Comparison of ENCODE assay signal across 10 cellular contexts in genomic region chr7:25752967-25753791, GRCh38.
A peak's percentile ranks its signal among the peaks of the same experiment; 100 is the strongest.
DNase-seq lines count a peak whose midpoint lies in the region; TF ChIP-seq lines count a peak whose summit lies in the region.
"Had no signal": no experiment of that assay in that cellular context is flagged by ENCODE, and none has a peak within 500 bp of the region (broad histone marks: within the 10 kb centered on the region; RNA-seq: fewer than 3 reads in every experiment).

No MANE protein-coding gene starts in this region.

- no peak for TF ChIP-seq CTCF in epithelial cell of esophagus (IDR thresholded peaks at IDR 0.05; ENCODE audit: insufficient read depth, low read depth, low read length, missing control alignments)
- TF ChIP-seq CTCF in transverse colon (IDR thresholded peaks at IDR 0.05): no peak

- H3K27ac ChIP-seq in muscle layer of colon (ENCODE audit: low read depth, low read length) (peak overlapping the region; percentile 77), transverse colon (peak overlapping the region; percentile 51 to 84 (median 76))

- H3K4me3 Mint-ChIP-seq in T-helper 2 cell treated with Interferon-gamma antibody and Interleukin-4, amounts not matched to agents 5 μg/mL and 100 μg/mL, for 36 hours: no peak overlapping the region
- H3K4me3 Mint-ChIP-seq: activated CD8-positive, alpha-beta T cell treated with anti-CD3 and anti-CD28 coated beads, Interleukin-2, amount 10 ng/mL, durations not matched to agents 7 days and 5 days; activated naive CD8-positive, alpha-beta T cell treated with anti-CD3 and anti-CD28 coated beads, Interleukin-2, amount 10 ng/mL, durations not matched to agents 7 days and 5 days had no signal

- H3K9me3 ChIP-seq in muscle layer of colon (ENCODE audit: low read length) (no peaks in the 10 kb centered on the region), transverse colon (no peaks in the 10 kb centered on the region)

- WGBS in transverse colon (ENCODE audit: low coverage in 1 of 2), 2 donors: 60 to 80% methylated on average over 6 to 16 of the region's 16 CpGs

- H3K9ac ChIP-seq in muscle layer of colon (ENCODE audit: low read length): peak overlapping the region; percentile 31

- in situ Hi-C loops in transverse colon (cut with MboI; ENCODE audit: low pct_ligation_motif_present in 1 of 4, low pct_unique_long_range_greater_than_20kb in 1 of 4, low sequenced_read_pairs in 3 of 4): no loop called here

- H3K4me3 ChIP-seq in epithelial cell of esophagus (ENCODE audit: low read length) (no peak overlapping the region), muscle layer of colon (ENCODE audit: low read depth in 1 of 2, low read length in 2 of 2) (no peak overlapping the region), transverse colon (no peak overlapping the region)

- no peaks in the 10 kb centered on the region for H3K36me3 Mint-ChIP-seq in T-helper 2 cell treated with Interferon-gamma antibody and Interleukin-4, amounts not matched to agents 5 μg/mL and 100 μg/mL, for 36 hours (ENCODE audit: low read depth)
- H3K36me3 Mint-ChIP-seq: activated naive CD8-positive, alpha-beta T cell treated with anti-CD3 and anti-CD28 coated beads, Interleukin-2, amount 10 ng/mL, durations not matched to agents 7 days and 5 days had no signal

- H3K36me3 ChIP-seq in muscle layer of colon (ENCODE audit: insufficient read depth, low read length) (no peaks in the 10 kb centered on the region), transverse colon (no peaks in the 10 kb centered on the region)

- TF ChIP-seq POLR2A in transverse colon (IDR thresholded peaks at IDR 0.05): no peak

- peaks cover 7% of the 10 kb centered on the region for H3K27me3 Mint-ChIP-seq in T-helper 2 cell treated with Interferon-gamma antibody and Interleukin-4, amounts not matched to agents 5 μg/mL and 100 μg/mL, for 36 hours (ENCODE audit: low read depth)

- H3K9me3 Mint-ChIP-seq in T-helper 2 cell treated with Interferon-gamma antibody and Interleukin-4, amounts not matched to agents 5 μg/mL and 100 μg/mL, for 36 hours: no peaks in the 10 kb centered on the region
- H3K9me3 Mint-ChIP-seq: activated naive CD8-positive, alpha-beta T cell treated with anti-CD3 and anti-CD28 coated beads, Interleukin-2, amount 10 ng/mL, durations not matched to agents 7 days and 5 days had no signal

- intact Hi-C loops in transverse colon (cut with DNase I; ENCODE audit: low total_unique reads): loop anchor here (5.0 to 10.0 kb wide), 2 partner anchors 88 to 94 kb away; no protein-coding TSS in a partner anchor

- no peak for TF ChIP-seq EP300 in transverse colon (IDR thresholded peaks at IDR 0.05; ENCODE audit: low read depth)

- DNase-seq in RPMI7951 (ENCODE audit: low read depth) (peak; percentile 12), epithelial cell of esophagus (ENCODE audit: low read depth) (peak; percentile 83), transverse colon (no peak), cerebellar nuclear complex (lab: John Stamatoyannopoulos, UW) (no peak), mucosa of gallbladder (ENCODE audit: low spot score) (no peak)
- no peak for DNase-seq in T-helper 2 cell treated with Interferon-gamma antibody and Interleukin-4, amounts not matched to agents 5 μg/mL and 100 μg/mL, for 36 hours (ENCODE audit: low spot score)
- DNase-seq: activated CD8-positive, alpha-beta T cell treated with anti-CD3 and anti-CD28 coated beads, Interleukin-2, amount 10 ng/mL, durations not matched to agents 7 days and 5 days; activated naive CD8-positive, alpha-beta T cell treated with anti-CD3 and anti-CD28 coated beads, Interleukin-2, amount 10 ng/mL, durations not matched to agents 7 days and 5 days; NCI-H187 treated with DMSO at 0.1 percent for 48 hours had no signal

- H3K4me1 Mint-ChIP-seq in T-helper 2 cell treated with Interferon-gamma antibody and Interleukin-4, amounts not matched to agents 5 μg/mL and 100 μg/mL, for 36 hours (ENCODE audit: low read depth): no peaks in the 10 kb centered on the region
- H3K4me1 Mint-ChIP-seq: activated naive CD8-positive, alpha-beta T cell treated with anti-CD3 and anti-CD28 coated beads, Interleukin-2, amount 10 ng/mL, durations not matched to agents 7 days and 5 days had no signal

- no peak overlapping the region for H3K27ac Mint-ChIP-seq in T-helper 2 cell treated with Interferon-gamma antibody and Interleukin-4, amounts not matched to agents 5 μg/mL and 100 μg/mL, for 36 hours
- H3K27ac Mint-ChIP-seq: activated CD8-positive, alpha-beta T cell treated with anti-CD3 and anti-CD28 coated beads, Interleukin-2, amount 10 ng/mL, durations not matched to agents 7 days and 5 days; activated naive CD8-positive, alpha-beta T cell treated with anti-CD3 and anti-CD28 coated beads, Interleukin-2, amount 10 ng/mL, durations not matched to agents 7 days and 5 days had no signal

- H3K27me3 ChIP-seq in muscle layer of colon (ENCODE audit: control insufficient read depth in 1 of 2, insufficient read depth in 2 of 2, low read length in 2 of 2): no peaks in the 10 kb centered on the region
- H3K27me3 ChIP-seq in transverse colon: no peaks in the 10 kb centered on the region

- H3K4me1 ChIP-seq in muscle layer of colon (ENCODE audit: insufficient read depth, low read length) (peaks cover 59% of the 10 kb centered on the region), transverse colon (peaks cover 0 to 23% (median 8%) of the 10 kb centered on the region in 4 donors)

Comparison
In these comparisons a context has a peak if more than half of its experiments do, and no peak if none do; other contexts are left out.
1. DNase-seq: peak in RPMI7951 (single experiment) and epithelial cell of esophagus (single experiment); none in transverse colon (single experiment), cerebellar nuclear complex (0 of 2), mucosa of gallbladder (single experiment) and T-helper 2 cell treated with Interferon-gamma antibody and Interleukin-4, amounts not matched to agents 5 μg/mL and 100 μg/mL, for 36 hours (single experiment).